In the genomic region with DNA sequence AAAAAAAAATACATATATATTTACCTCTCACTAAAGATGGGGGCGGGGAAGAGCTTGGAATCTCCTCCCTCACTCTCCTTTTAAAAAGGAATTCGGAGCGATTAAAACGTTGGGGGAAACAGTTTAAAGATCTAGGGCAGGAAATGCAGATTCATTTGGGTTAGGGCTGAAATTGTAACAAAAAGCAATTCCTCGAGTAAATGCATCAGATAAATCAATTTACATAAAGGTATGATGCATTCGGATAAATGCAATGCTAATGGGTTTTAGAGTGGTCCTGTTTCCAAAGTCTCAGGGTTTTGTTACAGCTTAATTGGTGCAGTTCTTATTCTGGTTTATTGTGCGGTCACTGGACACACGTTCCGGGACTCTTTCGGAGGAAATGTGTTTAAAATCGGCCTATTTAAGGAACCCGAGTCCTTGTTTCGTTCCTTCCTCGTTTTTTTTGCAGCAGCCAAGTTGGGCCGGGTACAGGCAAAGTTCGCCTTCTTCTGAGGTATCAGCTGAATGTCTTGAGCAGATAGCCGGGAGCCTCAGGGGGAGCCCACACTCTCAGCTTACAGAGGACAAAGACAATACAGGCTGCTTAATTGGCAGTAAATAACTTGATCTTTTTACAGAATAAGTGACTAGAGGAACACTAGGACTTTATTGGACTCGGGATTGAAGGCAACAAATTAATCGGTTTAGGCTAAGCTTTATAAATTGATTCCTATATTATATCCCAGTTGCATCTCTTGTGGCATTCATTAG, we compare ENCODE assay signal across 8 cellular contexts. TPM values are rescaled to one million over a fixed set of nuclear protein-coding genes. Genes with fewer than 3 reads are reported as not detected.
DNase-seq lines count a peak whose midpoint lies in the region; ATAC-seq, FAIRE-seq and TF ChIP-seq lines count a peak whose summit lies in the region.

No MANE protein-coding gene starts in this region.

- WGBS in A549 (ENCODE audit: missing lambda C conversion rate): 1% methylated on average over 19 of the region's 19 CpGs

- FAIRE-seq in A549 (lab: Jason Lieb, UNC): no peak

- DNase-seq in A549 (ENCODE audit: low read depth in 1 of 2, low spot score in 1 of 2): no peak
- peak; percentile 33 for DNase-seq in PC-3
- peak; percentile 47 for DNase-seq in cerebellar cortex (ENCODE audit: low spot score)
- peak; percentile 34 for DNase-seq in kidney tubule cell (ENCODE audit: low spot score)
- peak; percentile 14 to 15 for DNase-seq in stimulated activated naive CD8-positive, alpha-beta T cell treated with anti-CD3 and anti-CD28 coated beads, Interleukin-15, amount 100 ng/mL, for 72 hours

- H3K9me3 ChIP-seq in A549 (no peaks in the 10 kb centered on the region), PC-3 (ENCODE audit: low read length) (no peaks in the 10 kb centered on the region)

- ATAC-seq in A549: no peak
- no peak for ATAC-seq in PC-3
- ATAC-seq in stimulated activated naive CD8-positive, alpha-beta T cell treated with anti-CD3 and anti-CD28 coated beads, Interleukin-15, amount 100 ng/mL, for 72 hours: no peak
- ATAC-seq in HG03159 (IDR thresholded peaks at IDR 0.05; ENCODE audit: unreplicated experiment): no peak
- ATAC-seq in GM21717 (IDR thresholded peaks at IDR 0.05; ENCODE audit: unreplicated experiment): no peak

- BruUV-seq in PC-3 (replicated peaks; lab: Mats Ljungman, UMichigan): no TSS peak

- H3K4me1 Mint-ChIP-seq in stimulated activated naive CD8-positive, alpha-beta T cell treated with anti-CD3 and anti-CD28 coated beads, Interleukin-15, amount 100 ng/mL, for 72 hours: peaks cover 51% of the 10 kb centered on the region

- no peaks in the 10 kb centered on the region for H3K27me3 Mint-ChIP-seq in stimulated activated naive CD8-positive, alpha-beta T cell treated with anti-CD3 and anti-CD28 coated beads, Interleukin-15, amount 100 ng/mL, for 72 hours

- no peaks in the 10 kb centered on the region for H3F3A ChIP-seq in PC-3 (ENCODE audit: low read length, unreplicated experiment)

- peak overlapping the region; percentile 95 for H3K4me2 ChIP-seq in A549
- H3K4me2 ChIP-seq in PC-3 (ENCODE audit: low read length): peak overlapping the region; percentile 99

- no peaks in the 10 kb centered on the region for H3K27me3 ChIP-seq in PC-3 (ENCODE audit: low read length)

- no peaks in the 10 kb centered on the region for H4K20me1 ChIP-seq in PC-3 (ENCODE audit: low read length)

- TF ChIP-seq POLR2A in A549 (IDR thresholded peaks at IDR 0.05; ENCODE audit: low read length): no peak

- CTCF ChIA-PET in A549 (lab: Yijun Ruan, JAX) (interaction anchor here (1.2 to 2.1 kb wide), 2 partner anchors 10 to 624 kb away, joined by 4 to 8 read pairs; no protein-coding TSS in a partner anchor), PC-3 (lab: Charles Lee) (no interaction called here)

- H3K27ac ChIP-seq in A549 (peak overlapping the region; percentile 97 to 98), PC-3 (ENCODE audit: low read length) (peak overlapping the region; percentile 30)

- no peaks in the 10 kb centered on the region for H3K9me2 ChIP-seq in PC-3 (replicated peaks; ENCODE audit: low read length)

- H3K4me3 ChIP-seq in A549: peak overlapping the region; percentile 90
- peak overlapping the region; percentile 87 for H3K4me3 ChIP-seq in GM08714 (ENCODE audit: low read length)
- H3K4me3 ChIP-seq in PC-3 (ENCODE audit: low read length): peak overlapping the region; percentile 80

- peak overlapping the region; percentile 99 to 100 for H3K27ac Mint-ChIP-seq in stimulated activated naive CD8-positive, alpha-beta T cell treated with anti-CD3 and anti-CD28 coated beads, Interleukin-15, amount 100 ng/mL, for 72 hours

- H3K36me3 ChIP-seq in PC-3 (ENCODE audit: low read depth, low read length): no peaks in the 10 kb centered on the region

- peak overlapping the region; percentile 78 for H3K9ac ChIP-seq in PC-3 (ENCODE audit: low read length)

- H3K9me3 Mint-ChIP-seq in stimulated activated naive CD8-positive, alpha-beta T cell treated with anti-CD3 and anti-CD28 coated beads, Interleukin-15, amount 100 ng/mL, for 72 hours: no peaks in the 10 kb centered on the region

- TF ChIP-seq CTCF in A549 (IDR thresholded peaks at IDR 0.05): no peak
- no peak for TF ChIP-seq CTCF in PC-3 (conservative IDR thresholded peaks at IDR 0.05; ENCODE audit: low read depth, low read length)

- POLR2A ChIA-PET in A549 (lab: Yijun Ruan, JAX) (interaction anchor here (0.6 to 0.7 kb wide), 2 partner anchors 165 to 901 kb away, joined by 4 to 6 read pairs; no protein-coding TSS in a partner anchor), PC-3 (lab: Charles Lee; ENCODE audit: unreplicated experiment) (interaction anchor here (0.5 kb wide), 1 partner anchor 1377 kb away, joined by 3 read pairs; no protein-coding TSS in a partner anchor)

- no peak for TF ChIP-seq RAD21 in A549 (conservative IDR thresholded peaks at IDR 0.05 in 1 of 2, IDR thresholded peaks at IDR 0.05 in 1 of 2)

- H3K4me3 Mint-ChIP-seq in stimulated activated naive CD8-positive, alpha-beta T cell treated with anti-CD3 and anti-CD28 coated beads, Interleukin-15, amount 100 ng/mL, for 72 hours: peak overlapping the region; percentile 85 to 94

- peaks cover 51% of the 10 kb centered on the region for H3K79me2 ChIP-seq in PC-3 (ENCODE audit: low read length)

- intact Hi-C loops in PC-3 (cut with micrococcal nuclease): loop anchor here (5.0 to 10.0 kb wide), 2 partner anchors 144 to 387 kb away; no protein-coding TSS in a partner anchor

- H2AFZ ChIP-seq in PC-3 (ENCODE audit: low read length): peak overlapping the region; percentile 36

- peaks cover 23% of the 10 kb centered on the region; the same call in 2 of the 3 replicates for H3K4me1 ChIP-seq in A549
- peaks cover 35% of the 10 kb centered on the region for H3K4me1 ChIP-seq in PC-3 (ENCODE audit: insufficient read depth, low read length)

- no peak for TF ChIP-seq EP300 in A549 (IDR thresholded peaks at IDR 0.05)

TF ChIP-seq in A549, 52 proteins besides CTCF, POLR2A, EP300 and RAD21:
- TF ChIP-seq HOXB5 (CRISPR knock-in tag; IDR thresholded peaks at IDR 0.05) (no peak), FOSB (CRISPR knock-in tag; IDR thresholded peaks at IDR 0.05) (no peak), JUN (IDR thresholded peaks at IDR 0.05) (no peak), KDM5A (IDR thresholded peaks at IDR 0.05) (no peak), NPAS2 (CRISPR knock-in tag; IDR thresholded peaks at IDR 0.05; ENCODE audit: borderline replicate concordance) (no peak), CBX8 (IDR thresholded peaks at IDR 0.05) (no peak), PHF8 (IDR thresholded peaks at IDR 0.05; ENCODE audit: borderline replicate concordance, low read depth) (no peak), ZNF302 (CRISPR knock-in tag; IDR thresholded peaks at IDR 0.05) (no peak), TFCP2L1 (CRISPR knock-in tag; IDR thresholded peaks at IDR 0.05) (no peak)
- TF ChIP-seq, protein P1, sequence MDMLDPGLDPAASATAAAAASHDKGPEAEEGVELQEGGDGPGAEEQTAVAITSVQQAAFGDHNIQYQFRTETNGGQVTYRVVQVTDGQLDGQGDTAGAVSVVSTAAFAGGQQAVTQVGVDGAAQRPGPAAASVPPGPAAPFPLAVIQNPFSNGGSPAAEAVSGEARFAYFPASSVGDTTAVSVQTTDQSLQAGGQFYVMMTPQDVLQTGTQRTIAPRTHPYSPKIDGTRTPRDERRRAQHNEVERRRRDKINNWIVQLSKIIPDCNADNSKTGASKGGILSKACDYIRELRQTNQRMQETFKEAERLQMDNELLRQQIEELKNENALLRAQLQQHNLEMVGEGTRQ (IDR thresholded peaks at IDR 0.05): no peak
- TF ChIP-seq, protein P2, sequence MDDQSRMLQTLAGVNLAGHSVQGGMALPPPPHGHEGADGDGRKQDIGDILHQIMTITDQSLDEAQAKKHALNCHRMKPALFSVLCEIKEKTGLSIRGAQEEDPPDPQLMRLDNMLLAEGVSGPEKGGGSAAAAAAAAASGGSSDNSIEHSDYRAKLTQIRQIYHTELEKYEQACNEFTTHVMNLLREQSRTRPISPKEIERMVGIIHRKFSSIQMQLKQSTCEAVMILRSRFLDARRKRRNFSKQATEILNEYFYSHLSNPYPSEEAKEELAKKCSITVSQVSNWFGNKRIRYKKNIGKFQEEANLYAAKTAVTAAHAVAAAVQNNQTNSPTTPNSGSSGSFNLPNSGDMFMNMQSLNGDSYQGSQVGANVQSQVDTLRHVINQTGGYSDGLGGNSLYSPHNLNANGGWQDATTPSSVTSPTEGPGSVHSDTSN (IDR thresholded peaks at IDR 0.05): no peak

RNA-seq across cellular contexts. Expression of a gene that starts 1.7 kb away (rescaled TPM):
- polyA plus RNA-seq in A549 (2011; rRNA removed) (64.3 and 68.9 TPM in 2 replicates), A549 (2017; fragmentation: RNase III; extraction: RNeasy Plus Mini Kit Qiagen cat#74134 plus additional on column Dnase treatment) (54.1 to 62.2 TPM (median 54.7 TPM) in 3 replicates)
- polyA plus RNA-seq in A549 (2012; cell fraction: cytosol; rRNA removed): 41.3 and 57.4 TPM in 2 replicates
- polyA plus RNA-seq in A549 (2012; cell fraction: nucleus; rRNA removed): 37.2 and 37.3 TPM in 2 replicates
- polyA minus RNA-seq in A549 (2011; rRNA and poly(A)+ RNA removed): 24.3 and 27.4 TPM in 2 replicates
- total RNA-seq in PC-3 (2014; rRNA removed): 35.7 and 41.5 TPM in 2 replicates

Comparison
In these comparisons a context has a peak if more than half of its experiments do, and no peak if none do; other contexts are left out.
1. DNase-seq: peak in PC-3 (single experiment), cerebellar cortex (single experiment), kidney tubule cell (single experiment) and stimulated activated naive CD8-positive, alpha-beta T cell treated with anti-CD3 and anti-CD28 coated beads, Interleukin-15, amount 100 ng/mL, for 72 hours (2 of 2); none in A549 (0 of 2).
2. Peak in every context shown above with its lines, with median percentiles within 50 percentile points of each other: H3K4me3 ChIP-seq.